In genomic region chr11:96341237-96342130, GRCh38 we compare ENCODE assay signal across 8 cellular contexts. TPM values are rescaled to one million over a fixed set of nuclear protein-coding genes. Genes with fewer than 3 reads are reported as not detected.
DNase-seq lines count a peak whose midpoint lies in the region; ATAC-seq and TF ChIP-seq lines count a peak whose summit lies in the region.

No MANE protein-coding gene starts in this region.

- H3K36me3 Mint-ChIP-seq in GM23338 (ENCODE audit: low read depth) (no peaks in the 10 kb centered on the region), nephron (ENCODE audit: low read depth) (no peaks in the 10 kb centered on the region)

- H3K27ac ChIP-seq in DOHH2 (ENCODE audit: low read depth, low read length) (no peak overlapping the region), GM23338 (ENCODE audit: low read depth) (no peak overlapping the region), suprapubic skin (peak overlapping the region; percentile 80)

- peak overlapping the region; percentile 70 for H3K4me3 ChIP-seq in DOHH2 (ENCODE audit: low read length)
- peak overlapping the region; percentile 72 for H3K4me3 ChIP-seq in GM23338
- peak overlapping the region; percentile 63 for H3K4me3 ChIP-seq in suprapubic skin

- H3K36me3 ChIP-seq in DOHH2 (ENCODE audit: control insufficient read depth, low read length) = no peaks in the 10 kb centered on the region
- H3K36me3 ChIP-seq in GM23338 (ENCODE audit: insufficient read depth) = no peaks in the 10 kb centered on the region
- no peaks in the 10 kb centered on the region for H3K36me3 ChIP-seq in suprapubic skin

- peak overlapping the region; percentile 75 for H3K4me2 ChIP-seq in DOHH2 (ENCODE audit: low read length)
- H3K4me2 ChIP-seq in GM23338 = peak overlapping the region; percentile 91

- H3K9me2 ChIP-seq in DOHH2 (replicated peaks; ENCODE audit: control insufficient read depth, low read length) (no peaks in the 10 kb centered on the region), GM23338 (ENCODE audit: insufficient read depth) (no peaks in the 10 kb centered on the region)

- H3K4me3 Mint-ChIP-seq in GM23338 (peak overlapping the region; percentile 89), nephron (peak overlapping the region; percentile 89 to 97 (median 93))

- no peaks in the 10 kb centered on the region for H3F3A ChIP-seq in DOHH2 (ENCODE audit: control insufficient read depth, insufficient read depth)
- no peaks in the 10 kb centered on the region for H3F3A ChIP-seq in GM23338 (replicated peaks; ENCODE audit: low read depth)

- no peaks in the 10 kb centered on the region for H4K20me1 ChIP-seq in DOHH2 (ENCODE audit: control insufficient read depth, insufficient read depth, low read depth, low read length)
- no peaks in the 10 kb centered on the region for H4K20me1 ChIP-seq in GM23338 (replicated peaks; ENCODE audit: insufficient read depth)

- H3K9me3 ChIP-seq in DOHH2 (ENCODE audit: control insufficient read depth, insufficient read depth, low read length) (no peaks in the 10 kb centered on the region), suprapubic skin (no peaks in the 10 kb centered on the region)

- H3K9me3 Mint-ChIP-seq in GM23338 (no peaks in the 10 kb centered on the region), nephron (peaks cover 3% of the 10 kb centered on the region)

- peaks cover 13% of the 10 kb centered on the region for H3K27me3 ChIP-seq in DOHH2 (ENCODE audit: control insufficient read depth, low read length)
- H3K27me3 ChIP-seq in GM23338 (ENCODE audit: insufficient read depth) = peaks cover 8% of the 10 kb centered on the region; the same call in 1 of the 2 replicates
- no peaks in the 10 kb centered on the region for H3K27me3 ChIP-seq in suprapubic skin

- H2AFZ ChIP-seq in GM23338 = 0 out of 2 replicates have a peak overlapping the region, but pooled peaks have one; percentile 86

- H3K79me2 ChIP-seq in DOHH2 (ENCODE audit: control insufficient read depth, low read length) (no peaks in the 10 kb centered on the region), GM23338 (replicated peaks; ENCODE audit: insufficient read depth) (peaks cover 49% of the 10 kb centered on the region)

- peaks cover 6% of the 10 kb centered on the region for H3K27me3 Mint-ChIP-seq in GM23338 (ENCODE audit: insufficient read depth, low read depth, poor library complexity)
- no peaks in the 10 kb centered on the region for H3K27me3 Mint-ChIP-seq in nephron (ENCODE audit: low read depth)

- peaks cover 18% of the 10 kb centered on the region for H3K4me1 ChIP-seq in DOHH2 (ENCODE audit: control insufficient read depth, low read length)
- H3K4me1 ChIP-seq in GM23338 (ENCODE audit: insufficient read depth) = peaks cover 46% of the 10 kb centered on the region
- H3K4me1 ChIP-seq in suprapubic skin = peaks cover 53% of the 10 kb centered on the region

- H3K27ac Mint-ChIP-seq in GM23338 (no peak overlapping the region), nephron (peak overlapping the region; percentile 88 to 95 (median 90))

- DNase-seq in GM23338 (ENCODE audit: low spot score) (peak; percentile 56), NCI-H69 (lab: John Stamatoyannopoulos, UW) (peak; percentile 88), fibroblast of gingiva (ENCODE audit: low read depth) (peak; percentile 55), suprapubic skin (ENCODE audit: low spot score in 2 of 2) (peak in 1 of 2 donors; percentile 81), NCI-H2171 (lab: John Stamatoyannopoulos, UW) (no peak)
- DNase-seq in activated T-cell treated with anti-CD3 and anti-CD28 coated beads, Interleukin-2, amount 50 U/mL, for 48 hours = peak; percentile 76 to 79

- TF ChIP-seq POLR2A in suprapubic skin (IDR thresholded peaks at IDR 0.05) = no peak

- 32% methylated on average over 16 of the region's 26 CpGs for WGBS in suprapubic skin

- TF ChIP-seq CTCF in DOHH2 (IDR thresholded peaks at IDR 0.05; ENCODE audit: low read depth, low read length, poor library complexity, severe bottlenecking) (peak; percentile 48), GM23338 (conservative IDR thresholded peaks at IDR 0.05; ENCODE audit: low read depth in 2 of 2) (peak; percentile 38 to 39; a peak in 3 of 4 replicates), nephron (IDR thresholded peaks at IDR 0.05; ENCODE audit: unreplicated experiment in 3 of 3) (peak in 1 of 3 experiments; percentile 34), suprapubic skin (IDR thresholded peaks at IDR 0.05) (peak; percentile 3 to 31)

- peak; percentile 42 for ATAC-seq in GM23338

- H3K4me1 Mint-ChIP-seq in GM23338 (peaks cover 50% of the 10 kb centered on the region), nephron (peaks cover 55% of the 10 kb centered on the region)

- TF ChIP-seq EP300 in suprapubic skin (IDR thresholded peaks at IDR 0.05) = no peak

TF ChIP-seq in GM23338, 12 proteins besides CTCF, POLR2A, EP300 and RAD21 (continues in another document):
- TF ChIP-seq, protein P1, sequence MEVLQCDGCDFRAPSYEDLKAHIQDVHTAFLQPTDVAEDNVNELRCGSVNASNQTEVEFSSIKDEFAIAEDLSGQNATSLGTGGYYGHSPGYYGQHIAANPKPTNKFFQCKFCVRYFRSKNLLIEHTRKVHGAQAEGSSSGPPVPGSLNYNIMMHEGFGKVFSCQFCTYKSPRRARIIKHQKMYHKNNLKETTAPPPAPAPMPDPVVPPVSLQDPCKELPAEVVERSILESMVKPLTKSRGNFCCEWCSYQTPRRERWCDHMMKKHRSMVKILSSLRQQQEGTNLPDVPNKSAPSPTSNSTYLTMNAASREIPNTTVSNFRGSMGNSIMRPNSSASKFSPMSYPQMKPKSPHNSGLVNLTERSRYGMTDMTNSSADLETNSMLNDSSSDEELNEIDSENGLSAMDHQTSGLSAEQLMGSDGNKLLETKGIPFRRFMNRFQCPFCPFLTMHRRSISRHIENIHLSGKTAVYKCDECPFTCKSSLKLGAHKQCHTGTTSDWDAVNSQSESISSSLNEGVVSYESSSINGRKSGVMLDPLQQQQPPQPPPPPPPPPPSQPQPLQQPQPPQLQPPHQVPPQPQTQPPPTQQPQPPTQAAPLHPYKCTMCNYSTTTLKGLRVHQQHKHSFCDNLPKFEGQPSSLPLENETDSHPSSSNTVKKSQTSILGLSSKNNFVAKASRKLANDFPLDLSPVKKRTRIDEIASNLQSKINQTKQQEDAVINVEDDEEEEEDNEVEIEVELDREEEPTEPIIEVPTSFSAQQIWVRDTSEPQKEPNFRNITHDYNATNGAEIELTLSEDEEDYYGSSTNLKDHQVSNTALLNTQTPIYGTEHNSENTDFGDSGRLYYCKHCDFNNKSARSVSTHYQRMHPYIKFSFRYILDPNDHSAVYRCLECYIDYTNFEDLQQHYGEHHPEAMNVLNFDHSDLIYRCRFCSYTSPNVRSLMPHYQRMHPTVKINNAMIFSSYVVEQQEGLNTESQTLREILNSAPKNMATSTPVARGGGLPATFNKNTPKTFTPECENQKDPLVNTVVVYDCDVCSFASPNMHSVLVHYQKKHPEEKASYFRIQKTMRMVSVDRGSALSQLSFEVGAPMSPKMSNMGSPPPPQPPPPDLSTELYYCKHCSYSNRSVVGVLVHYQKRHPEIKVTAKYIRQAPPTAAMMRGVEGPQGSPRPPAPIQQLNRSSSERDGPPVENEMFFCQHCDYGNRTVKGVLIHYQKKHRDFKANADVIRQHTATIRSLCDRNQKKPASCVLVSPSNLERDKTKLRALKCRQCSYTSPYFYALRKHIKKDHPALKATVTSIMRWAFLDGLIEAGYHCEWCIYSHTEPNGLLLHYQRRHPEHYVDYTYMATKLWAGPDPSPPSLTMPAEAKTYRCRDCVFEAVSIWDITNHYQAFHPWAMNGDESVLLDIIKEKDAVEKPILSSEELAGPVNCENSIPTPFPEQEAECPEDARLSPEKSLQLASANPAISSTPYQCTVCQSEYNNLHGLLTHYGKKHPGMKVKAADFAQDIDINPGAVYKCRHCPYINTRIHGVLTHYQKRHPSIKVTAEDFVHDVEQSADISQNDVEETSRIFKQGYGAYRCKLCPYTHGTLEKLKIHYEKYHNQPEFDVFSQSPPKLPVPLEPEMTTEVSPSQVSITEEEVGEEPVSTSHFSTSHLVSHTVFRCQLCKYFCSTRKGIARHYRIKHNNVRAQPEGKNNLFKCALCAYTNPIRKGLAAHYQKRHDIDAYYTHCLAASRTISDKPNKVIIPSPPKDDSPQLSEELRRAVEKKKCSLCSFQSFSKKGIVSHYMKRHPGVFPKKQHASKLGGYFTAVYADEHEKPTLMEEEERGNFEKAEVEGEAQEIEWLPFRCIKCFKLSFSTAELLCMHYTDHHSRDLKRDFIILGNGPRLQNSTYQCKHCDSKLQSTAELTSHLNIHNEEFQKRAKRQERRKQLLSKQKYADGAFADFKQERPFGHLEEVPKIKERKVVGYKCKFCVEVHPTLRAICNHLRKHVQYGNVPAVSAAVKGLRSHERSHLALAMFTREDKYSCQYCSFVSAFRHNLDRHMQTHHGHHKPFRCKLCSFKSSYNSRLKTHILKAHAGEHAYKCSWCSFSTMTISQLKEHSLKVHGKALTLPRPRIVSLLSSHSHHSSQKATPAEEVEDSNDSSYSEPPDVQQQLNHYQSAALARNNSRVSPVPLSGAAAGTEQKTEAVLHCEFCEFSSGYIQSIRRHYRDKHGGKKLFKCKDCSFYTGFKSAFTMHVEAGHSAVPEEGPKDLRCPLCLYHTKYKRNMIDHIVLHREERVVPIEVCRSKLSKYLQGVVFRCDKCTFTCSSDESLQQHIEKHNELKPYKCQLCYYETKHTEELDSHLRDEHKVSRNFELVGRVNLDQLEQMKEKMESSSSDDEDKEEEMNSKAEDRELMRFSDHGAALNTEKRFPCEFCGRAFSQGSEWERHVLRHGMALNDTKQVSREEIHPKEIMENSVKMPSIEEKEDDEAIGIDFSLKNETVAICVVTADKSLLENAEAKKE (CRISPR knock-in tag; IDR thresholded peaks at IDR 0.05) = no peak

RNA-seq across cellular contexts. Expression of gene MAML2, which starts 1.5 kb away (rescaled TPM):
- total RNA-seq in GM23338 (2014; rRNA removed; shearing (Covaris generic)) = 5.7 and 7.1 TPM in 2 replicates
- 1.7 and 2.0 TPM in 2 replicates for polyA plus RNA-seq in GM23338 (2016; fragmentation: Nextera tagmentation; extraction: Ambion mirVana)
- 10 to 100 TPM; 24.9 to 44.4 (median 30.9) TPM for total RNA-seq in suprapubic skin

RNA-seq across cellular contexts. Expression of gene CCDC82, which starts 48.2 kb away (rescaled TPM):
- 15.7 and 23.5 TPM in 2 replicates for total RNA-seq in GM23338 (2014; rRNA removed; shearing (Covaris generic))
- polyA plus RNA-seq in GM23338 (2016; fragmentation: Nextera tagmentation; extraction: Ambion mirVana) = 40.0 and 45.8 TPM in 2 replicates
- 10 to 100 TPM; 12.5 to 31.9 (median 14.3) TPM for total RNA-seq in suprapubic skin

RNA-seq across cellular contexts. Expression of gene JRKL, which starts 48.3 kb away (rescaled TPM):
- 4.5 and 5.2 TPM in 2 replicates for total RNA-seq in GM23338 (2014; rRNA removed; shearing (Covaris generic))
- polyA plus RNA-seq in GM23338 (2016; fragmentation: Nextera tagmentation; extraction: Ambion mirVana) = 3.3 and 3.8 TPM in 2 replicates
- 1 to 10 TPM; 5.2 to 6.4 (median 5.9) TPM for total RNA-seq in suprapubic skin
